20 cellular contexts compared by ENCODE assay signal in genomic region chr5:74539986-74540385, GRCh38.
DNase-seq lines count a peak whose midpoint lies in the region; ATAC-seq, FAIRE-seq and TF ChIP-seq lines count a peak whose summit lies in the region.
"Had no signal": no experiment of that assay in that cellular context is flagged by ENCODE, and none has a peak within 500 bp of the region (broad histone marks: within the 10 kb centered on the region; RNA-seq: fewer than 3 reads in every experiment).

No MANE protein-coding gene starts in this region.

- TF ChIP-seq CTCF in LNCaP clone FGC (IDR thresholded peaks at IDR 0.05; ENCODE audit: control insufficient read depth, extremely low read depth, insufficient read depth) (no peak), WTC11 (IDR thresholded peaks at IDR 0.05) (no peak), foreskin fibroblast (IDR thresholded peaks at IDR 0.05; ENCODE audit: low read depth, low read length) (no peak)

- no peak overlapping the region for H4K8ac ChIP-seq in mesendoderm (ENCODE audit: low read depth, low read length)

- H2BK120ac ChIP-seq in mesendoderm (ENCODE audit: low read depth, low read length) = no peak overlapping the region

- H3K36me3 ChIP-seq in mesendoderm (ENCODE audit: control insufficient read depth, insufficient read depth, low read length) (no peaks in the 10 kb centered on the region), small intestine (ENCODE audit: control insufficient read depth in 2 of 2, insufficient read depth in 2 of 2, low read length in 2 of 2) (no peaks in the 10 kb centered on the region)
- H3K36me3 ChIP-seq: BLaER1 treated with 17β-estradiol and CSF1 and Interleukin-3, amounts not matched to agents 10 nM and 100 nM; Peyer's patch had no signal

- no peak overlapping the region for H4K5ac ChIP-seq in mesendoderm (ENCODE audit: low read length)

- no peaks in the 10 kb centered on the region for H3K79me2 ChIP-seq in mesendoderm (ENCODE audit: control insufficient read depth, insufficient read depth, low read length)

- WGBS in mesendoderm (ENCODE audit: extremely low coverage, insufficient coverage, low lambda C conversion rate) = no CpG with 5 or more reads among the region's 7 CpGs
- 36 to 74% (median 61%) methylated on average over 7 of the region's 7 CpGs for WGBS in small intestine, 3 donors

- peak; percentile 73 for DNase-seq in LNCaP clone FGC (ENCODE audit: low read depth)
- no peak for DNase-seq in WTC11 (ENCODE audit: low spot score)
- no peak for DNase-seq in mesendoderm
- peak; percentile 19 for DNase-seq in small intestine
- DNase-seq in foreskin fibroblast = no peak
- DNase-seq in NCI-H1930 (lab: John Stamatoyannopoulos, UW) = no peak
- DNase-seq: EL; Kasumi-1; MM.1S; NCI-H1092; NCI-H1436 treated with DMSO at 0.1 percent for 48 hours; NCI-H2029; NCI-H226; NCI-H510A treated with DMSO at 0.1 percent for 48 hours; NCI-H774; NK-92 treated with Interleukin-12 subunit alpha and Interleukin-12 subunit beta, amount 100 ng/mL, for 24 hours; Peyer's patch had no signal

- H3K4ac ChIP-seq in mesendoderm (ENCODE audit: low read depth, low read length) = no peak overlapping the region

- peaks cover 22% of the 10 kb centered on the region for H3K4me1 ChIP-seq in mesendoderm (ENCODE audit: control insufficient read depth, low read depth, low read length)
- no peaks in the 10 kb centered on the region for H3K4me1 ChIP-seq in small intestine (ENCODE audit: control insufficient read depth in 2 of 2, insufficient read depth in 1 of 2, low read depth in 1 of 2, low read length in 1 of 2)

- no peak for ATAC-seq in WTC11
- ATAC-seq in HG02970 (IDR thresholded peaks at IDR 0.05; ENCODE audit: low FRiP score, unreplicated experiment) = no peak

- peaks cover 82% of the 10 kb centered on the region for H3K4me1 Mint-ChIP-seq in WTC11

- POLR2A ChIA-PET in WTC11 (lab: Charles Lee) = no interaction called here

- H3K9ac ChIP-seq in mesendoderm (ENCODE audit: low read length) = no peak overlapping the region
- H3K9ac ChIP-seq: BLaER1 treated with 17β-estradiol and CSF1 and Interleukin-3, amounts not matched to agents 10 nM and 100 nM had no signal

- H2AK5ac ChIP-seq in mesendoderm (ENCODE audit: low read length) = no peak overlapping the region

- H3K4me3 ChIP-seq in LNCaP clone FGC (ENCODE audit: low read depth, low read length) (no peak overlapping the region), mesendoderm (ENCODE audit: low read length) (no peak overlapping the region), small intestine (ENCODE audit: low read depth in 1 of 2, low read length in 2 of 2) (no peak overlapping the region), foreskin fibroblast (ENCODE audit: low read depth in 1 of 2, low read length in 2 of 2) (no peak overlapping the region)
- H3K4me3 ChIP-seq: BLaER1 treated with 17β-estradiol and CSF1 and Interleukin-3, amounts not matched to agents 10 nM and 100 nM; Peyer's patch had no signal

- H3K9me3 ChIP-seq in small intestine (ENCODE audit: control insufficient read depth, low read depth) = no peaks in the 10 kb centered on the region

- no peak overlapping the region for H3K4me3 Mint-ChIP-seq in WTC11

- H3K56ac ChIP-seq in mesendoderm (ENCODE audit: low read length) = peak overlapping the region; percentile 57

- H3K4me2 ChIP-seq in mesendoderm (ENCODE audit: low read length) = no peak overlapping the region
- H3K4me2 ChIP-seq: BLaER1 treated with 17β-estradiol and CSF1 and Interleukin-3, amounts not matched to agents 10 nM and 100 nM had no signal

- no peak overlapping the region for H2BK5ac ChIP-seq in mesendoderm (ENCODE audit: low read length)

- H3K27ac Mint-ChIP-seq in WTC11 = peak overlapping the region; percentile 88

- H3K27me3 Mint-ChIP-seq in WTC11 (ENCODE audit: low read depth) = no peaks in the 10 kb centered on the region

- no peak for FAIRE-seq in small intestine (lab: Jason Lieb, UNC)
- FAIRE-seq: H54 had no signal

- H3K27ac ChIP-seq in mesendoderm (ENCODE audit: low read depth, low read length) (no peak overlapping the region), small intestine (ENCODE audit: low read depth in 1 of 2, low read length in 1 of 2) (no peak overlapping the region)
- H3K27ac ChIP-seq: BLaER1 treated with 17β-estradiol and CSF1 and Interleukin-3, amounts not matched to agents 10 nM and 100 nM; Peyer's patch had no signal

- H3K36me3 Mint-ChIP-seq in WTC11 = peaks cover 4% of the 10 kb centered on the region; the same call in 1 of the 2 replicates

- H3K9me3 Mint-ChIP-seq in WTC11 = peaks cover 2% of the 10 kb centered on the region

- H2BK15ac ChIP-seq in mesendoderm (replicated peaks; ENCODE audit: low read depth) = no peak overlapping the region

- CTCF ChIA-PET in WTC11 (lab: Charles Lee) = interaction anchor here (0.9 to 1.1 kb wide), 2 partner anchors 85 to 328 kb away, joined by 3 to 4 read pairs; no protein-coding TSS in a partner anchor

- no peaks in the 10 kb centered on the region for H3K79me1 ChIP-seq in mesendoderm (ENCODE audit: low read length)

- no peaks in the 10 kb centered on the region for H3K27me3 ChIP-seq in mesendoderm (ENCODE audit: insufficient read depth, low read length, poor library complexity)
- H3K27me3 ChIP-seq in small intestine (ENCODE audit: control insufficient read depth in 2 of 2, insufficient read depth in 2 of 2, low read length in 2 of 2) = no peaks in the 10 kb centered on the region
- H3K27me3 ChIP-seq: BLaER1 treated with 17β-estradiol and CSF1 and Interleukin-3, amounts not matched to agents 10 nM and 100 nM; Peyer's patch had no signal

- H3K23ac ChIP-seq in mesendoderm (ENCODE audit: low read length) = no peak overlapping the region

- peak overlapping the region; percentile 61 for H3K18ac ChIP-seq in mesendoderm (ENCODE audit: low read length)

TF ChIP-seq in WTC11, 78 proteins besides CTCF, POLR2A, EP300 and RAD21:
- TF ChIP-seq KAT7 (CRISPR knock-in tag; IDR thresholded peaks at IDR 0.05; ENCODE audit: borderline replicate concordance) (no peak), NR2C2 (CRISPR knock-in tag; IDR thresholded peaks at IDR 0.05) (no peak), TEAD1 (CRISPR knock-in tag; IDR thresholded peaks at IDR 0.05) (no peak), FOXP1 (CRISPR knock-in tag; IDR thresholded peaks at IDR 0.05; ENCODE audit: borderline replicate concordance) (no peak)
- TF ChIP-seq, protein P1, sequence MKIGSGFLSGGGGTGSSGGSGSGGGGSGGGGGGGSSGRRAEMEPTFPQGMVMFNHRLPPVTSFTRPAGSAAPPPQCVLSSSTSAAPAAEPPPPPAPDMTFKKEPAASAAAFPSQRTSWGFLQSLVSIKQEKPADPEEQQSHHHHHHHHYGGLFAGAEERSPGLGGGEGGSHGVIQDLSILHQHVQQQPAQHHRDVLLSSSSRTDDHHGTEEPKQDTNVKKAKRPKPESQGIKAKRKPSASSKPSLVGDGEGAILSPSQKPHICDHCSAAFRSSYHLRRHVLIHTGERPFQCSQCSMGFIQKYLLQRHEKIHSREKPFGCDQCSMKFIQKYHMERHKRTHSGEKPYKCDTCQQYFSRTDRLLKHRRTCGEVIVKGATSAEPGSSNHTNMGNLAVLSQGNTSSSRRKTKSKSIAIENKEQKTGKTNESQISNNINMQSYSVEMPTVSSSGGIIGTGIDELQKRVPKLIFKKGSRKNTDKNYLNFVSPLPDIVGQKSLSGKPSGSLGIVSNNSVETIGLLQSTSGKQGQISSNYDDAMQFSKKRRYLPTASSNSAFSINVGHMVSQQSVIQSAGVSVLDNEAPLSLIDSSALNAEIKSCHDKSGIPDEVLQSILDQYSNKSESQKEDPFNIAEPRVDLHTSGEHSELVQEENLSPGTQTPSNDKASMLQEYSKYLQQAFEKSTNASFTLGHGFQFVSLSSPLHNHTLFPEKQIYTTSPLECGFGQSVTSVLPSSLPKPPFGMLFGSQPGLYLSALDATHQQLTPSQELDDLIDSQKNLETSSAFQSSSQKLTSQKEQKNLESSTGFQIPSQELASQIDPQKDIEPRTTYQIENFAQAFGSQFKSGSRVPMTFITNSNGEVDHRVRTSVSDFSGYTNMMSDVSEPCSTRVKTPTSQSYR (CRISPR knock-in tag; IDR thresholded peaks at IDR 0.05) = no peak
- TF ChIP-seq, protein P2, sequence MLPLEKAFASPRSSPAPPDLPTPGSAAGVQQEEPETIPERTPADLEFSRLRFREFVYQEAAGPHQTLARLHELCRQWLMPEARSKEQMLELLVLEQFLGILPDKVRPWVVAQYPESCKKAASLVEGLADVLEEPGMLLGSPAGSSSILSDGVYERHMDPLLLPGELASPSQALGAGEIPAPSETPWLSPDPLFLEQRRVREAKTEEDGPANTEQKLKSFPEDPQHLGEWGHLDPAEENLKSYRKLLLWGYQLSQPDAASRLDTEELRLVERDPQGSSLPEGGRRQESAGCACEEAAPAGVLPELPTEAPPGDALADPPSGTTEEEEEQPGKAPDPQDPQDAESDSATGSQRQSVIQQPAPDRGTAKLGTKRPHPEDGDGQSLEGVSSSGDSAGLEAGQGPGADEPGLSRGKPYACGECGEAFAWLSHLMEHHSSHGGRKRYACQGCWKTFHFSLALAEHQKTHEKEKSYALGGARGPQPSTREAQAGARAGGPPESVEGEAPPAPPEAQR (CRISPR knock-in tag; IDR thresholded peaks at IDR 0.05) = no peak

Comparison
In these comparisons a context has a peak if more than half of its experiments do, and no peak if none do; other contexts are left out.
1. DNase-seq: peak in LNCaP clone FGC (single experiment) and small intestine (single experiment); none in WTC11 (single experiment), mesendoderm (single experiment), foreskin fibroblast (0 of 2) and NCI-H1930 (0 of 2).